Comparison of ENCODE assay signal across 1 cellular context in genomic region chr1:45501502-45501859, GRCh38.
TF ChIP-seq lines count a peak whose summit lies in the region.

No MANE protein-coding gene starts in this region.

TF ChIP-seq in GM23338, 12 proteins besides CTCF, POLR2A, EP300 and RAD21 (continued from another document):
- no peak for TF ChIP-seq ZNF462 (CRISPR knock-in tag; IDR thresholded peaks at IDR 0.05)
- no peak for TF ChIP-seq EZH2 (IDR thresholded peaks at IDR 0.05; ENCODE audit: low read depth, unreplicated experiment)
- no peak for TF ChIP-seq CREB1 (CRISPR knock-in tag; IDR thresholded peaks at IDR 0.05; ENCODE audit: low read depth)
- no peak for TF ChIP-seq ETS1 (IDR thresholded peaks at IDR 0.05)
- no peak for TF ChIP-seq ZNF114 (CRISPR knock-in tag; IDR thresholded peaks at IDR 0.05)
- no peak for TF ChIP-seq EZH2phosphoT487 (IDR thresholded peaks at IDR 0.05; ENCODE audit: unreplicated experiment)
- TF ChIP-seq ZNF331 (CRISPR knock-in tag; IDR thresholded peaks at IDR 0.05; ENCODE audit: low read depth), result no peak
- TF ChIP-seq REST (IDR thresholded peaks at IDR 0.05; ENCODE audit: unreplicated experiment), result no peak
